ENCODE assay signal across 1 cellular context in genomic region chr2:73736855-73737779, GRCh38.
TF ChIP-seq lines count a peak whose summit lies in the region.

Gene TPRKB (minus strand): TSS chr2:73737345. CDS start chr2:73734569, 2,776 bp downstream.

TF ChIP-seq in HepG2, 621 proteins besides CTCF, POLR2A, EP300 and RAD21 (continued from another document and continues in another):
- TF ChIP-seq, protein P1, sequence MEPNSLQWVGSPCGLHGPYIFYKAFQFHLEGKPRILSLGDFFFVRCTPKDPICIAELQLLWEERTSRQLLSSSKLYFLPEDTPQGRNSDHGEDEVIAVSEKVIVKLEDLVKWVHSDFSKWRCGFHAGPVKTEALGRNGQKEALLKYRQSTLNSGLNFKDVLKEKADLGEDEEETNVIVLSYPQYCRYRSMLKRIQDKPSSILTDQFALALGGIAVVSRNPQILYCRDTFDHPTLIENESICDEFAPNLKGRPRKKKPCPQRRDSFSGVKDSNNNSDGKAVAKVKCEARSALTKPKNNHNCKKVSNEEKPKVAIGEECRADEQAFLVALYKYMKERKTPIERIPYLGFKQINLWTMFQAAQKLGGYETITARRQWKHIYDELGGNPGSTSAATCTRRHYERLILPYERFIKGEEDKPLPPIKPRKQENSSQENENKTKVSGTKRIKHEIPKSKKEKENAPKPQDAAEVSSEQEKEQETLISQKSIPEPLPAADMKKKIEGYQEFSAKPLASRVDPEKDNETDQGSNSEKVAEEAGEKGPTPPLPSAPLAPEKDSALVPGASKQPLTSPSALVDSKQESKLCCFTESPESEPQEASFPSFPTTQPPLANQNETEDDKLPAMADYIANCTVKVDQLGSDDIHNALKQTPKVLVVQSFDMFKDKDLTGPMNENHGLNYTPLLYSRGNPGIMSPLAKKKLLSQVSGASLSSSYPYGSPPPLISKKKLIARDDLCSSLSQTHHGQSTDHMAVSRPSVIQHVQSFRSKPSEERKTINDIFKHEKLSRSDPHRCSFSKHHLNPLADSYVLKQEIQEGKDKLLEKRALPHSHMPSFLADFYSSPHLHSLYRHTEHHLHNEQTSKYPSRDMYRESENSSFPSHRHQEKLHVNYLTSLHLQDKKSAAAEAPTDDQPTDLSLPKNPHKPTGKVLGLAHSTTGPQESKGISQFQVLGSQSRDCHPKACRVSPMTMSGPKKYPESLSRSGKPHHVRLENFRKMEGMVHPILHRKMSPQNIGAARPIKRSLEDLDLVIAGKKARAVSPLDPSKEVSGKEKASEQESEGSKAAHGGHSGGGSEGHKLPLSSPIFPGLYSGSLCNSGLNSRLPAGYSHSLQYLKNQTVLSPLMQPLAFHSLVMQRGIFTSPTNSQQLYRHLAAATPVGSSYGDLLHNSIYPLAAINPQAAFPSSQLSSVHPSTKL (CRISPR knock-in tag; IDR thresholded peaks at IDR 0.05): peak; percentile 85
- TF ChIP-seq ZBED4 (CRISPR knock-in tag; IDR thresholded peaks at IDR 0.05; ENCODE audit: borderline replicate concordance) (peak; percentile 54; the same call in 1 of the 2 replicates), JDP2 (CRISPR knock-in tag; IDR thresholded peaks at IDR 0.05; ENCODE audit: borderline replicate concordance) (no peak; the same call in 1 of the 2 replicates), GMEB1 (CRISPR knock-in tag; IDR thresholded peaks at IDR 0.05; ENCODE audit: borderline replicate concordance) (peak; percentile 84), ZNF776 (CRISPR knock-in tag; IDR thresholded peaks at IDR 0.05) (peak; percentile 60), ZNF317 (CRISPR knock-in tag; IDR thresholded peaks at IDR 0.05) (peak; percentile 79; the same call in 1 of the 2 replicates), ZNF670 (CRISPR knock-in tag; IDR thresholded peaks at IDR 0.05; ENCODE audit: borderline replicate concordance) (peak; percentile 60; the same call in 1 of the 2 replicates), ARNT (IDR thresholded peaks at IDR 0.05) (no peak), MIER3 (CRISPR knock-in tag; IDR thresholded peaks at IDR 0.05; ENCODE audit: borderline replicate concordance) (peak; percentile 87; the same call in 1 of the 2 replicates), ARNT2 (CRISPR knock-in tag; IDR thresholded peaks at IDR 0.05; ENCODE audit: low read depth) (no peak), NFATC3 (CRISPR knock-in tag; IDR thresholded peaks at IDR 0.05) (peak; percentile 86; the same call in 1 of the 2 replicates), ZNF274 (CRISPR knock-in tag; IDR thresholded peaks at IDR 0.05) (peak; percentile 90), ZIK1 (CRISPR knock-in tag; IDR thresholded peaks at IDR 0.05; ENCODE audit: borderline replicate concordance, low read depth) (no peak), CAMTA2 (CRISPR knock-in tag; IDR thresholded peaks at IDR 0.05; ENCODE audit: borderline replicate concordance) (no peak; the same call in 1 of the 2 replicates), RNF2 (conservative IDR thresholded peaks at IDR 0.05; ENCODE audit: low read depth) (no peak), ZNF792 (CRISPR knock-in tag; IDR thresholded peaks at IDR 0.05) (peak; percentile 82), BRCA1 (CRISPR knock-in tag; IDR thresholded peaks at IDR 0.05) (no peak), KDM6A (CRISPR knock-in tag; IDR thresholded peaks at IDR 0.05; ENCODE audit: low read depth) (no peak), SIN3A (IDR thresholded peaks at IDR 0.05; ENCODE audit: borderline replicate concordance, low read depth, low read length) (peak; percentile 95), IKZF4 (CRISPR knock-in tag; IDR thresholded peaks at IDR 0.05; ENCODE audit: borderline replicate concordance, low read depth, not compliant biosample characterization) (peak; percentile 75), TBX2 (CRISPR knock-in tag; IDR thresholded peaks at IDR 0.05; ENCODE audit: borderline replicate concordance) (peak; percentile 87), PHF5A (CRISPR knock-in tag; IDR thresholded peaks at IDR 0.05; ENCODE audit: low read depth, unreplicated experiment) (no peak), SRSF9 (IDR thresholded peaks at IDR 0.05; ENCODE audit: borderline replicate concordance, insufficient read depth, low read depth, low read length, poor library complexity, severe bottlenecking) (no peak), TARDBP (CRISPR knock-in tag; IDR thresholded peaks at IDR 0.05) (peak; percentile 94), NR3C1 (CRISPR knock-in tag; IDR thresholded peaks at IDR 0.05) (no peak), ZNF83 (CRISPR knock-in tag; IDR thresholded peaks at IDR 0.05; ENCODE audit: borderline replicate concordance) (no peak; the same call in 1 of the 2 replicates), NBN (conservative IDR thresholded peaks at IDR 0.05) (no peak), TOPORS (CRISPR knock-in tag; IDR thresholded peaks at IDR 0.05) (peak; percentile 65; the same call in 1 of the 2 replicates), JARID2 (CRISPR knock-in tag; IDR thresholded peaks at IDR 0.05; ENCODE audit: insufficient replicate concordance) (peak; percentile 70)
- TF ChIP-seq, protein P2, sequence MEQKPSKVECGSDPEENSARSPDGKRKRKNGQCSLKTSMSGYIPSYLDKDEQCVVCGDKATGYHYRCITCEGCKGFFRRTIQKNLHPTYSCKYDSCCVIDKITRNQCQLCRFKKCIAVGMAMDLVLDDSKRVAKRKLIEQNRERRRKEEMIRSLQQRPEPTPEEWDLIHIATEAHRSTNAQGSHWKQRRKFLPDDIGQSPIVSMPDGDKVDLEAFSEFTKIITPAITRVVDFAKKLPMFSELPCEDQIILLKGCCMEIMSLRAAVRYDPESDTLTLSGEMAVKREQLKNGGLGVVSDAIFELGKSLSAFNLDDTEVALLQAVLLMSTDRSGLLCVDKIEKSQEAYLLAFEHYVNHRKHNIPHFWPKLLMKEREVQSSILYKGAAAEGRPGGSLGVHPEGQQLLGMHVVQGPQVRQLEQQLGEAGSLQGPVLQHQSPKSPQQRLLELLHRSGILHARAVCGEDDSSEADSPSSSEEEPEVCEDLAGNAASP (CRISPR knock-in tag; IDR thresholded peaks at IDR 0.05; ENCODE audit: borderline replicate concordance): peak; percentile 49
- TF ChIP-seq, protein P3, sequence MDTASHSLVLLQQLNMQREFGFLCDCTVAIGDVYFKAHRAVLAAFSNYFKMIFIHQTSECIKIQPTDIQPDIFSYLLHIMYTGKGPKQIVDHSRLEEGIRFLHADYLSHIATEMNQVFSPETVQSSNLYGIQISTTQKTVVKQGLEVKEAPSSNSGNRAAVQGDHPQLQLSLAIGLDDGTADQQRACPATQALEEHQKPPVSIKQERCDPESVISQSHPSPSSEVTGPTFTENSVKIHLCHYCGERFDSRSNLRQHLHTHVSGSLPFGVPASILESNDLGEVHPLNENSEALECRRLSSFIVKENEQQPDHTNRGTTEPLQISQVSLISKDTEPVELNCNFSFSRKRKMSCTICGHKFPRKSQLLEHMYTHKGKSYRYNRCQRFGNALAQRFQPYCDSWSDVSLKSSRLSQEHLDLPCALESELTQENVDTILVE (CRISPR knock-in tag; IDR thresholded peaks at IDR 0.05): peak; percentile 43; the same call in 1 of the 2 replicates
- TF ChIP-seq, protein P4, sequence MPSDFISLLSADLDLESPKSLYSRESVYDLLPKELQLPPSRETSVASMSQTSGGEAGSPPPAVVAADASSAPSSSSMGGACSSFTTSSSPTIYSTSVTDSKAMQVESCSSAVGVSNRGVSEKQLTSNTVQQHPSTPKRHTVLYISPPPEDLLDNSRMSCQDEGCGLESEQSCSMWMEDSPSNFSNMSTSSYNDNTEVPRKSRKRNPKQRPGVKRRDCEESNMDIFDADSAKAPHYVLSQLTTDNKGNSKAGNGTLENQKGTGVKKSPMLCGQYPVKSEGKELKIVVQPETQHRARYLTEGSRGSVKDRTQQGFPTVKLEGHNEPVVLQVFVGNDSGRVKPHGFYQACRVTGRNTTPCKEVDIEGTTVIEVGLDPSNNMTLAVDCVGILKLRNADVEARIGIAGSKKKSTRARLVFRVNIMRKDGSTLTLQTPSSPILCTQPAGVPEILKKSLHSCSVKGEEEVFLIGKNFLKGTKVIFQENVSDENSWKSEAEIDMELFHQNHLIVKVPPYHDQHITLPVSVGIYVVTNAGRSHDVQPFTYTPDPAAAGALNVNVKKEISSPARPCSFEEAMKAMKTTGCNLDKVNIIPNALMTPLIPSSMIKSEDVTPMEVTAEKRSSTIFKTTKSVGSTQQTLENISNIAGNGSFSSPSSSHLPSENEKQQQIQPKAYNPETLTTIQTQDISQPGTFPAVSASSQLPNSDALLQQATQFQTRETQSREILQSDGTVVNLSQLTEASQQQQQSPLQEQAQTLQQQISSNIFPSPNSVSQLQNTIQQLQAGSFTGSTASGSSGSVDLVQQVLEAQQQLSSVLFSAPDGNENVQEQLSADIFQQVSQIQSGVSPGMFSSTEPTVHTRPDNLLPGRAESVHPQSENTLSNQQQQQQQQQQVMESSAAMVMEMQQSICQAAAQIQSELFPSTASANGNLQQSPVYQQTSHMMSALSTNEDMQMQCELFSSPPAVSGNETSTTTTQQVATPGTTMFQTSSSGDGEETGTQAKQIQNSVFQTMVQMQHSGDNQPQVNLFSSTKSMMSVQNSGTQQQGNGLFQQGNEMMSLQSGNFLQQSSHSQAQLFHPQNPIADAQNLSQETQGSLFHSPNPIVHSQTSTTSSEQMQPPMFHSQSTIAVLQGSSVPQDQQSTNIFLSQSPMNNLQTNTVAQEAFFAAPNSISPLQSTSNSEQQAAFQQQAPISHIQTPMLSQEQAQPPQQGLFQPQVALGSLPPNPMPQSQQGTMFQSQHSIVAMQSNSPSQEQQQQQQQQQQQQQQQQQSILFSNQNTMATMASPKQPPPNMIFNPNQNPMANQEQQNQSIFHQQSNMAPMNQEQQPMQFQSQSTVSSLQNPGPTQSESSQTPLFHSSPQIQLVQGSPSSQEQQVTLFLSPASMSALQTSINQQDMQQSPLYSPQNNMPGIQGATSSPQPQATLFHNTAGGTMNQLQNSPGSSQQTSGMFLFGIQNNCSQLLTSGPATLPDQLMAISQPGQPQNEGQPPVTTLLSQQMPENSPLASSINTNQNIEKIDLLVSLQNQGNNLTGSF (CRISPR knock-in tag; IDR thresholded peaks at IDR 0.05): 0 out of 2 replicates have a peak, but pooled peaks have one; percentile 41
- TF ChIP-seq, protein P5, sequence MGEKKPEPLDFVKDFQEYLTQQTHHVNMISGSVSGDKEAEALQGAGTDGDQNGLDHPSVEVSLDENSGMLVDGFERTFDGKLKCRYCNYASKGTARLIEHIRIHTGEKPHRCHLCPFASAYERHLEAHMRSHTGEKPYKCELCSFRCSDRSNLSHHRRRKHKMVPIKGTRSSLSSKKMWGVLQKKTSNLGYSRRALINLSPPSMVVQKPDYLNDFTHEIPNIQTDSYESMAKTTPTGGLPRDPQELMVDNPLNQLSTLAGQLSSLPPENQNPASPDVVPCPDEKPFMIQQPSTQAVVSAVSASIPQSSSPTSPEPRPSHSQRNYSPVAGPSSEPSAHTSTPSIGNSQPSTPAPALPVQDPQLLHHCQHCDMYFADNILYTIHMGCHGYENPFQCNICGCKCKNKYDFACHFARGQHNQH (CRISPR knock-in tag; IDR thresholded peaks at IDR 0.05): peak; percentile 91
- TF ChIP-seq, protein P6, sequence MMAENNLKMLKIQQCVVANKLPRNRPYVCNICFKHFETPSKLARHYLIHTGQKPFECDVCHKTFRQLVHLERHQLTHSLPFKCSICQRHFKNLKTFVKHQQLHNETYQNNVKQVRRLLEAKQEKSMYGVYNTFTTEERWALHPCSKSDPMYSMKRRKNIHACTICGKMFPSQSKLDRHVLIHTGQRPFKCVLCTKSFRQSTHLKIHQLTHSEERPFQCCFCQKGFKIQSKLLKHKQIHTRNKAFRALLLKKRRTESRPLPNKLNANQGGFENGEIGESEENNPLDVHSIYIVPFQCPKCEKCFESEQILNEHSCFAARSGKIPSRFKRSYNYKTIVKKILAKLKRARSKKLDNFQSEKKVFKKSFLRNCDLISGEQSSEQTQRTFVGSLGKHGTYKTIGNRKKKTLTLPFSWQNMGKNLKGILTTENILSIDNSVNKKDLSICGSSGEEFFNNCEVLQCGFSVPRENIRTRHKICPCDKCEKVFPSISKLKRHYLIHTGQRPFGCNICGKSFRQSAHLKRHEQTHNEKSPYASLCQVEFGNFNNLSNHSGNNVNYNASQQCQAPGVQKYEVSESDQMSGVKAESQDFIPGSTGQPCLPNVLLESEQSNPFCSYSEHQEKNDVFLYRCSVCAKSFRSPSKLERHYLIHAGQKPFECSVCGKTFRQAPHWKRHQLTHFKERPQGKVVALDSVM (CRISPR knock-in tag; IDR thresholded peaks at IDR 0.05): peak; percentile 45; the same call in 1 of the 2 replicates
